Comparison of ENCODE assay signal across 31 cellular contexts in the genomic region with DNA sequence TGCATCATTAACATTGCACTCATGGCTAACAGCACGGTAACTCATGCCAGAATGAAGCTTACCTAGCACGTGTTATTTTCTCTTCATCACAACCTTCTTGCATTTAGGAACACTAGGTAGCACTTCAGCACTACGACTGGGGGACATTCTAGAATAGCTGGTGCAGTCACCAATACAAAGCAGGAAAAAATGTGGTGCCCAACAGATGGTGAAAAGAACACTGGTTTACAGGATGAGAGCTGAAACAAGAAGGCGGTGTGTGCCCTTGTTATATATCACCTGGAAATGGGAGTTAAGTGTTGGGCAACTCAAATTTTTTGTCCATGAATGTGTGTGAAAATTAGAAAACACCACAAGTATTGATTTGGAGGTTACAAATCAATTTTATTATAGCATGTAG. TPM values are rescaled to one million over a fixed set of nuclear protein-coding genes. Genes with fewer than 3 reads are reported as not detected.
"Had no signal": no experiment of that assay in that cellular context is flagged by ENCODE, and none has a peak within 500 bp of the region (broad histone marks: within the 10 kb centered on the region; RNA-seq: fewer than 3 reads in every experiment).

No MANE protein-coding gene starts in this region.

- DNase-seq: Karpas-422, Kasumi-1, MG63, MM.1S, MV-4-11, NCI-H1048, NCI-H1092, NCI-H1092 treated with DMSO at 0.1 percent for 48 hours, NCI-H1105, NCI-H1105 treated with DMSO at 0.1 percent for 48 hours, NCI-H1417, NCI-H1436, NCI-H1436 treated with DMSO at 0.1 percent for 48 hours, NCI-H146, NCI-H1694, NCI-H1694 treated with DMSO at 0.1 percent for 48 hours, NCI-H187, NCI-H187 treated with DMSO at 0.1 percent for 48 hours, NCI-H1930, NCI-H2029, NCI-H2029 treated with DMSO at 0.1 percent for 48 hours, NCI-H2081, NCI-H2081 treated with DMSO at 0.1 percent for 48 hours, NCI-H2107, NCI-H2227 treated with DMSO at 0.1 percent for 48 hours, NCI-H226, NCI-H345, NCI-H510A, NCI-H510A treated with DMSO at 0.1 percent for 48 hours, NCI-H524 treated with DMSO at 0.1 percent for 48 hours had no signal

RNA-seq across cellular contexts. Expression of gene GALNT12, which starts 30.0 kb away (rescaled TPM):
- total RNA-seq: MCF 10A had no signal
